In genomic region chr19:57747472-57747807, GRCh38 we compare ENCODE assay signal across 8 cellular contexts. TPM values are rescaled to one million over a fixed set of nuclear protein-coding genes. Genes with fewer than 3 reads are reported as not detected.
DNase-seq lines count a peak whose midpoint lies in the region; ATAC-seq, FAIRE-seq and TF ChIP-seq lines count a peak whose summit lies in the region.

No MANE protein-coding gene starts in this region.

- no peak for DNase-seq in T-helper 2 cell treated with Interferon-gamma antibody and Interleukin-4, amounts not matched to agents 5 μg/mL and 100 μg/mL, for 36 hours (ENCODE audit: low spot score)
- DNase-seq in T-helper 2 cell (no peak), kidney (no peak)
- DNase-seq in activated naive CD8-positive, alpha-beta T cell treated with anti-CD3 and anti-CD28 coated beads, Interleukin-2, amount 50 U/mL, for 24 hours, result no peak

- H3K27me3 ChIP-seq in thymus (ENCODE audit: control insufficient read depth, insufficient read depth), result no peaks in the 10 kb centered on the region

- no peak for TF ChIP-seq CTCF in kidney (IDR thresholded peaks at IDR 0.05; ENCODE audit: borderline replicate concordance, extremely low read depth, insufficient read depth)

- H3K27ac ChIP-seq in kidney (ENCODE audit: low read depth in 2 of 2, low read length in 2 of 2) (no peak overlapping the region), thymus (ENCODE audit: low read depth) (no peak overlapping the region)

- H3K36me3 ChIP-seq in kidney (ENCODE audit: control insufficient read depth in 1 of 2, insufficient read depth in 2 of 2, low read length in 2 of 2), result peaks cover 19 to 29% of the 10 kb centered on the region in 2 donors
- H3K36me3 ChIP-seq in thymus (ENCODE audit: control insufficient read depth, insufficient read depth), result peaks cover 43% of the 10 kb centered on the region

- 60% methylated on average over 6 of the region's 6 CpGs for WGBS in thymus

- peaks cover 0 to 10% of the 10 kb centered on the region in 2 donors for H3K4me1 ChIP-seq in kidney (ENCODE audit: control insufficient read depth in 1 of 2, insufficient read depth in 1 of 2, low read depth in 1 of 2, low read length in 2 of 2)
- peaks cover 19% of the 10 kb centered on the region for H3K4me1 ChIP-seq in thymus (ENCODE audit: control insufficient read depth, insufficient read depth, low read length)

- H3K4me1 Mint-ChIP-seq in T-helper 2 cell treated with Interferon-gamma antibody and Interleukin-4, amounts not matched to agents 5 μg/mL and 100 μg/mL, for 36 hours (ENCODE audit: low read depth), result peaks cover 11% of the 10 kb centered on the region
- peaks cover 25% of the 10 kb centered on the region for H3K4me1 Mint-ChIP-seq in activated naive CD8-positive, alpha-beta T cell treated with anti-CD3 and anti-CD28 coated beads, Interleukin-2, amount 50 U/mL, for 24 hours

- H3K9ac ChIP-seq in kidney (ENCODE audit: low read length in 2 of 2), result peak overlapping the region; percentile 89 to 90

- peak overlapping the region; percentile 94 for H3K27ac Mint-ChIP-seq in T-helper 2 cell treated with Interferon-gamma antibody and Interleukin-4, amounts not matched to agents 5 μg/mL and 100 μg/mL, for 36 hours
- H3K27ac Mint-ChIP-seq in activated naive CD8-positive, alpha-beta T cell treated with anti-CD3 and anti-CD28 coated beads, Interleukin-2, amount 50 U/mL, for 24 hours, result peak overlapping the region; percentile 95

- H3K4me3 ChIP-seq in kidney (ENCODE audit: low read length in 2 of 2) (peak overlapping the region; percentile 94 to 97), thymus (ENCODE audit: low read length) (peak overlapping the region; percentile 77)

- ATAC-seq in activated naive CD8-positive, alpha-beta T cell treated with anti-CD3 and anti-CD28 coated beads, Interleukin-2, amount 50 U/mL, for 24 hours, result no peak
- ATAC-seq in GM18868 (IDR thresholded peaks at IDR 0.05; ENCODE audit: unreplicated experiment), result no peak
- no peak for ATAC-seq in HG02981 (IDR thresholded peaks at IDR 0.05; ENCODE audit: unreplicated experiment)
- no peak for ATAC-seq in HG03045 (IDR thresholded peaks at IDR 0.05; ENCODE audit: unreplicated experiment)

- no peaks in the 10 kb centered on the region for H3K27me3 Mint-ChIP-seq in T-helper 2 cell treated with Interferon-gamma antibody and Interleukin-4, amounts not matched to agents 5 μg/mL and 100 μg/mL, for 36 hours (ENCODE audit: low read depth)
- no peaks in the 10 kb centered on the region for H3K27me3 Mint-ChIP-seq in activated naive CD8-positive, alpha-beta T cell treated with anti-CD3 and anti-CD28 coated beads, Interleukin-2, amount 50 U/mL, for 24 hours

- peaks cover 62% of the 10 kb centered on the region for H3K36me3 Mint-ChIP-seq in T-helper 2 cell treated with Interferon-gamma antibody and Interleukin-4, amounts not matched to agents 5 μg/mL and 100 μg/mL, for 36 hours (ENCODE audit: low read depth)
- H3K36me3 Mint-ChIP-seq in activated naive CD8-positive, alpha-beta T cell treated with anti-CD3 and anti-CD28 coated beads, Interleukin-2, amount 50 U/mL, for 24 hours (ENCODE audit: low read depth), result peaks cover 57% of the 10 kb centered on the region

- no peak for FAIRE-seq in kidney (lab: Jason Lieb, UNC)

- H3K9me3 ChIP-seq in kidney (ENCODE audit: control insufficient read depth in 1 of 2, low read length in 2 of 2), result peaks cover 0 to 21% of the 10 kb centered on the region in 2 donors
- H3K9me3 ChIP-seq in thymus (ENCODE audit: control insufficient read depth), result peaks cover 19% of the 10 kb centered on the region

- intact Hi-C loops in kidney (cut with DNase I), result no loop called here

- peak overlapping the region; percentile 97 for H3K4me3 Mint-ChIP-seq in T-helper 2 cell treated with Interferon-gamma antibody and Interleukin-4, amounts not matched to agents 5 μg/mL and 100 μg/mL, for 36 hours
- H3K4me3 Mint-ChIP-seq in activated naive CD8-positive, alpha-beta T cell treated with anti-CD3 and anti-CD28 coated beads, Interleukin-2, amount 50 U/mL, for 24 hours, result peak overlapping the region; percentile 95

- peaks cover 68% of the 10 kb centered on the region for H3K9me3 Mint-ChIP-seq in T-helper 2 cell treated with Interferon-gamma antibody and Interleukin-4, amounts not matched to agents 5 μg/mL and 100 μg/mL, for 36 hours
- peaks cover 50% of the 10 kb centered on the region for H3K9me3 Mint-ChIP-seq in activated naive CD8-positive, alpha-beta T cell treated with anti-CD3 and anti-CD28 coated beads, Interleukin-2, amount 50 U/mL, for 24 hours

RNA-seq across cellular contexts. Expression of gene ZNF776, which starts 0.8 kb away (rescaled TPM):
- 20.5 TPM for total RNA-seq in kidney
- polyA plus RNA-seq in kidney (ENCODE audit: insufficient read depth, low read depth, low replicate concordance) (5.6 TPM), thymus (13.8 TPM)

RNA-seq across cellular contexts. Expression of gene ZNF671, which starts 20.0 kb away (rescaled TPM):
- 16.5 TPM for total RNA-seq in kidney
- 10.1 TPM for polyA plus RNA-seq in kidney (ENCODE audit: insufficient read depth, low read depth, low replicate concordance)
- 19.8 TPM for polyA plus RNA-seq in thymus

RNA-seq across cellular contexts. Expression of gene ZNF586, which starts 22.0 kb away (rescaled TPM):
- 18.7 TPM for total RNA-seq in kidney
- 6.3 TPM for polyA plus RNA-seq in kidney (ENCODE audit: insufficient read depth, low read depth, low replicate concordance)
- 15.2 TPM for polyA plus RNA-seq in thymus

RNA-seq across cellular contexts. Expression of gene ZNF154, which starts 38.4 kb away (rescaled TPM):
- total RNA-seq in kidney, result 11.1 TPM
- polyA plus RNA-seq in kidney (ENCODE audit: insufficient read depth, low read depth, low replicate concordance), result 2.2 TPM
- 10.8 TPM for polyA plus RNA-seq in thymus
